In the genomic region with DNA sequence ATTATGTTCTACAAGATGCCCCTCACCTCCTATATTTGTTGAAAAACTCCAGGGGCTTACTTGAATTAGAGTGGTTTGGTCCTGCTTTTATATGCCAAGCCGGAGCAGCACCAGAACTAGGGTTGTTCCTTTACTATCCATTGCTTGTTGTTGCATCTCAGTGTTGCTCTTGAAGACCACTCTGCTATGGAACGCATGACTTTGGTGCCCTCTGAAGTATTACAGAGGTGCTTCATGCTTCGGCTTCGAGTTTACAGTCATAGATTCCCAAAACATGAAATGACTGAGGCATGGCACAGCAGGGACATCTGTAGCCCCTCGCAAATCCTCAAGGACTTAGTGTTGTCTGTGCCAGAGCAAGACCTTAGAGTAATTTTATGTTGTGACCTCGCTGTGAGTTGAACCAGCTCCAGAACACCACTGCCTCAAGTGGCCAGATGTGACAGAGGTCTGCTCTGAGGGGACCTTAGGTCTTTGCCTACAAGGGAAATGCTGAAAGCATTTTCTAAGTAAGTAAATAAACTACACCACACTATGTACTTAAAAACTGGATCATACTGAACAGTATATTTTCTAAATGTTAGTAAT, we compare ENCODE assay signal across 11 cellular contexts.
DNase-seq lines count a peak whose midpoint lies in the region; ATAC-seq, FAIRE-seq and TF ChIP-seq lines count a peak whose summit lies in the region.
"Had no signal": no experiment of that assay in that cellular context is flagged by ENCODE, and none has a peak within 500 bp of the region (broad histone marks: within the 10 kb centered on the region; RNA-seq: fewer than 3 reads in every experiment).

No MANE protein-coding gene starts in this region.

- H3K9me3 ChIP-seq in small intestine (ENCODE audit: control insufficient read depth, low read depth) (no peaks in the 10 kb centered on the region), esophagus squamous epithelium (no peaks in the 10 kb centered on the region)

- ATAC-seq in activated naive CD8-positive, alpha-beta T cell treated with anti-CD3 and anti-CD28 coated beads, Interleukin-2, amount 50 U/mL, for 24 hours = peak; percentile 61
- peak; percentile 58 for ATAC-seq in HG03442 (IDR thresholded peaks at IDR 0.05; ENCODE audit: unreplicated experiment)
- ATAC-seq in activated T-helper 17 cell treated with anti-CD3 and anti-CD28 coated beads, Interleukin-2, amount 50 U/mL, for 72 hours (replicated peaks) = peak; percentile 29
- no peak for ATAC-seq in GM18873 (IDR thresholded peaks at IDR 0.05; ENCODE audit: low FRiP score, unreplicated experiment)

- peaks cover 13% of the 10 kb centered on the region for H3K27me3 Mint-ChIP-seq in activated naive CD8-positive, alpha-beta T cell treated with anti-CD3 and anti-CD28 coated beads, Interleukin-2, amount 50 U/mL, for 24 hours
- H3K27me3 Mint-ChIP-seq in activated naive CD8-positive, alpha-beta T cell treated with anti-CD3 and anti-CD28 coated beads for 36 hours = peaks cover 5% of the 10 kb centered on the region
- peaks cover 5% of the 10 kb centered on the region for H3K27me3 Mint-ChIP-seq in activated T-helper 17 cell treated with anti-CD3 and anti-CD28 coated beads, Interleukin-2, amount 50 U/mL, for 72 hours

- WGBS in small intestine, 3 donors = 79 to 82% (median 81%) methylated on average over 6 of the region's 6 CpGs
- WGBS in esophagus squamous epithelium, 2 donors = 74 to 85% methylated on average over 5 to 6 of the region's 6 CpGs

- no peaks in the 10 kb centered on the region for H3K9me3 Mint-ChIP-seq in activated naive CD8-positive, alpha-beta T cell treated with anti-CD3 and anti-CD28 coated beads, Interleukin-2, amount 50 U/mL, for 24 hours
- no peaks in the 10 kb centered on the region for H3K9me3 Mint-ChIP-seq in activated naive CD8-positive, alpha-beta T cell treated with anti-CD3 and anti-CD28 coated beads for 36 hours
- H3K9me3 Mint-ChIP-seq in activated T-helper 17 cell treated with anti-CD3 and anti-CD28 coated beads, Interleukin-2, amount 50 U/mL, for 72 hours = no peaks in the 10 kb centered on the region

- no peak for DNase-seq in activated naive CD8-positive, alpha-beta T cell treated with anti-CD3 and anti-CD28 coated beads, Interleukin-2, amount 50 U/mL, for 24 hours
- no peak for DNase-seq in activated naive CD8-positive, alpha-beta T cell treated with anti-CD3 and anti-CD28 coated beads for 36 hours
- DNase-seq in small intestine (peak; percentile 5), esophagus squamous epithelium (lab: John Stamatoyannopoulos, UW) (no peak), C1 segment of cervical spinal cord (lab: John Stamatoyannopoulos, UW) (no peak)
- DNase-seq: IMR-90 had no signal

- FAIRE-seq in small intestine (lab: Jason Lieb, UNC) = no peak
- FAIRE-seq: G401.6, islet of Langerhans had no signal

- no peak overlapping the region for H3K4me3 ChIP-seq in small intestine (ENCODE audit: low read depth in 1 of 2, low read length in 2 of 2)
- no peak overlapping the region for H3K4me3 ChIP-seq in esophagus squamous epithelium

- intact Hi-C loops in esophagus squamous epithelium (cut with DNase I) = no loop called here

- H3K36me3 ChIP-seq in small intestine (ENCODE audit: control insufficient read depth in 2 of 2, insufficient read depth in 2 of 2, low read length in 2 of 2) (no peaks in the 10 kb centered on the region), esophagus squamous epithelium (no peaks in the 10 kb centered on the region)

- no peaks in the 10 kb centered on the region for H3K36me3 Mint-ChIP-seq in activated naive CD8-positive, alpha-beta T cell treated with anti-CD3 and anti-CD28 coated beads, Interleukin-2, amount 50 U/mL, for 24 hours (ENCODE audit: low read depth)
- no peaks in the 10 kb centered on the region for H3K36me3 Mint-ChIP-seq in activated naive CD8-positive, alpha-beta T cell treated with anti-CD3 and anti-CD28 coated beads for 36 hours
- no peaks in the 10 kb centered on the region for H3K36me3 Mint-ChIP-seq in activated T-helper 17 cell treated with anti-CD3 and anti-CD28 coated beads, Interleukin-2, amount 50 U/mL, for 72 hours (ENCODE audit: low read depth)

- peaks cover 0 to 5% of the 10 kb centered on the region in 2 donors for H3K27me3 ChIP-seq in small intestine (ENCODE audit: control insufficient read depth in 2 of 2, insufficient read depth in 2 of 2, low read length in 2 of 2)
- peaks cover 0 to 6% (median 0%) of the 10 kb centered on the region in 4 donors for H3K27me3 ChIP-seq in esophagus squamous epithelium

- H3K27ac Mint-ChIP-seq in activated naive CD8-positive, alpha-beta T cell treated with anti-CD3 and anti-CD28 coated beads, Interleukin-2, amount 50 U/mL, for 24 hours = no peak overlapping the region
- H3K27ac Mint-ChIP-seq in activated naive CD8-positive, alpha-beta T cell treated with anti-CD3 and anti-CD28 coated beads for 36 hours = no peak overlapping the region
- H3K27ac Mint-ChIP-seq in activated T-helper 17 cell treated with anti-CD3 and anti-CD28 coated beads, Interleukin-2, amount 50 U/mL, for 72 hours = no peak overlapping the region

- TF ChIP-seq CTCF in esophagus squamous epithelium (IDR thresholded peaks at IDR 0.05) = no peak

- H3K4me1 ChIP-seq in small intestine (ENCODE audit: control insufficient read depth in 2 of 2, insufficient read depth in 1 of 2, low read depth in 1 of 2, low read length in 1 of 2) = no peaks in the 10 kb centered on the region
- H3K4me1 ChIP-seq in esophagus squamous epithelium = no peaks in the 10 kb centered on the region

- no peak for TF ChIP-seq POLR2A in esophagus squamous epithelium (IDR thresholded peaks at IDR 0.05)

- no peaks in the 10 kb centered on the region for H3K4me1 Mint-ChIP-seq in activated naive CD8-positive, alpha-beta T cell treated with anti-CD3 and anti-CD28 coated beads, Interleukin-2, amount 50 U/mL, for 24 hours
- no peaks in the 10 kb centered on the region for H3K4me1 Mint-ChIP-seq in activated naive CD8-positive, alpha-beta T cell treated with anti-CD3 and anti-CD28 coated beads for 36 hours
- H3K4me1 Mint-ChIP-seq in activated T-helper 17 cell treated with anti-CD3 and anti-CD28 coated beads, Interleukin-2, amount 50 U/mL, for 72 hours = no peaks in the 10 kb centered on the region

- no peak overlapping the region for H3K4me3 Mint-ChIP-seq in activated naive CD8-positive, alpha-beta T cell treated with anti-CD3 and anti-CD28 coated beads, Interleukin-2, amount 50 U/mL, for 24 hours
- H3K4me3 Mint-ChIP-seq in activated naive CD8-positive, alpha-beta T cell treated with anti-CD3 and anti-CD28 coated beads for 36 hours = no peak overlapping the region
- H3K4me3 Mint-ChIP-seq in activated T-helper 17 cell treated with anti-CD3 and anti-CD28 coated beads, Interleukin-2, amount 50 U/mL, for 72 hours = no peak overlapping the region

- no peak overlapping the region for H3K27ac ChIP-seq in small intestine (ENCODE audit: low read depth in 1 of 2, low read length in 1 of 2)
- H3K27ac ChIP-seq in esophagus squamous epithelium = no peak overlapping the region
